ENCODE assay signal across 13 cellular contexts in the genomic region with DNA sequence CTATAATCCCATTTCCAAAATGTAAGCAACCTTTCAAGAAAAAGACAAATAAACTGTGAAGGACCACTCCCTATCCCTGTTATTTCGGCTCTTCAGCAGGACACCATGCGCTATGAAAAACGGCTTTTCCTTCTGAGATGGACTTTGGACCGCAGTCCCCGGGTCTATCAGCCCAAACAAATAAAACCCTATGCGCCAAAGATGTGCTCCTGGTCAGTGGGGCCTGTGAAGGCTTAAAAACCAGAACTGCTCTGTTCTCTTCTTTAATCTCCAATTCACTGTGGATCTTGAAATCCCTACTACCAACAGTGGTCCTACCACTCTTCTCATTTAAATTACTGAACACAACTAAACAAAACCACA. TPM values are rescaled to one million over a fixed set of nuclear protein-coding genes. Genes with fewer than 3 reads are reported as not detected.
DNase-seq lines count a peak whose midpoint lies in the region; ATAC-seq, FAIRE-seq and TF ChIP-seq lines count a peak whose summit lies in the region.
"Had no signal": no experiment of that assay in that cellular context is flagged by ENCODE, and none has a peak within 500 bp of the region (broad histone marks: within the 10 kb centered on the region; RNA-seq: fewer than 3 reads in every experiment).

No MANE protein-coding gene starts in this region.

- no peak overlapping the region for H3K4me3 Mint-ChIP-seq in activated T-cell treated with anti-CD3 and anti-CD28 coated beads, Interleukin-2, amount 50 U/mL, for 24 hours
- no peak overlapping the region for H3K4me3 Mint-ChIP-seq in activated T-cell treated with anti-CD3 and anti-CD28 coated beads, Interleukin-2, amount 50 U/mL, for 4 hours
- H3K4me3 Mint-ChIP-seq in stimulated activated naive CD8-positive, alpha-beta T cell treated with anti-CD3 and anti-CD28 coated beads, Interleukin-15, amount 100 ng/mL, for 72 hours = no peak overlapping the region

- H3K4me1 ChIP-seq in Panc1 (ENCODE audit: control insufficient read depth, insufficient read depth, low read length) (peaks cover 46% of the 10 kb centered on the region), HepG2 (ENCODE audit: insufficient read depth, low read length) (peaks cover 76% of the 10 kb centered on the region), adrenal gland (replicated peaks in 1 of 2) (peaks cover 32 to 60% of the 10 kb centered on the region in 2 donors)

- H2AFZ ChIP-seq in HepG2 (ENCODE audit: low read length) = no peak overlapping the region

- no peaks in the 10 kb centered on the region; the same call in 1 of the 2 replicates for H4K20me1 ChIP-seq in HepG2 (ENCODE audit: insufficient read depth, low read length)

- no peaks in the 10 kb centered on the region for H3K9me3 ChIP-seq in Panc1 (ENCODE audit: control insufficient read depth, insufficient read depth, low read depth, low read length)
- no peaks in the 10 kb centered on the region for H3K9me3 ChIP-seq in HepG2 (ENCODE audit: low read length)
- H3K9me3 ChIP-seq in adrenal gland (replicated peaks in 1 of 3) = no peaks in the 10 kb centered on the region
- H3K9me3 ChIP-seq: SK-N-SH had no signal

- ATAC-seq in activated T-cell treated with anti-CD3 and anti-CD28 coated beads, Interleukin-2, amount 50 U/mL, for 4 hours = no peak
- ATAC-seq in Panc1 (no peak), HepG2 (peak; percentile 20)
- no peak for ATAC-seq in stimulated activated naive CD8-positive, alpha-beta T cell treated with anti-CD3 and anti-CD28 coated beads, Interleukin-15, amount 100 ng/mL, for 72 hours
- ATAC-seq in activated CD4-positive, CD25-positive, alpha-beta regulatory T cell treated with anti-CD3 and anti-CD28 coated beads, Interleukin-2, amount 50 U/mL, for 24 hours = no peak

- peak overlapping the region; percentile 63 for H3K4me2 ChIP-seq in HepG2 (ENCODE audit: low read depth, low read length)
- H3K4me2 ChIP-seq: SK-N-SH had no signal

- peaks cover 28% of the 10 kb centered on the region for H3K36me3 Mint-ChIP-seq in activated T-cell treated with anti-CD3 and anti-CD28 coated beads, Interleukin-2, amount 50 U/mL, for 24 hours (ENCODE audit: low read depth)
- peaks cover 3% of the 10 kb centered on the region for H3K36me3 Mint-ChIP-seq in activated T-cell treated with anti-CD3 and anti-CD28 coated beads, Interleukin-2, amount 50 U/mL, for 4 hours (ENCODE audit: insufficient read depth)

- H3K27ac Mint-ChIP-seq in activated T-cell treated with anti-CD3 and anti-CD28 coated beads, Interleukin-2, amount 50 U/mL, for 24 hours = peak overlapping the region; percentile 76
- H3K27ac Mint-ChIP-seq in stimulated activated naive CD8-positive, alpha-beta T cell treated with anti-CD3 and anti-CD28 coated beads, Interleukin-15, amount 100 ng/mL, for 72 hours = peak overlapping the region; percentile 72 to 80

- H3K4me3 ChIP-seq in Panc1 (ENCODE audit: low read depth in 2 of 2, low read length in 2 of 2) = no peak overlapping the region
- H3K4me3 ChIP-seq in HepG2 (replicated peaks in 1 of 3; ENCODE audit: insufficient read depth in 1 of 3, low read depth in 2 of 3, low read length in 3 of 3) = peak overlapping the region in 2 of 3 experiments; percentile 19 to 22; a peak in 1 of 6 replicates
- H3K4me3 ChIP-seq in adrenal gland = no peak overlapping the region

- H3K36me3 ChIP-seq in Panc1 (ENCODE audit: control insufficient read depth, insufficient read depth, low read length) (no peaks in the 10 kb centered on the region), HepG2 (replicated peaks in 1 of 2; ENCODE audit: control insufficient read depth in 1 of 2, insufficient read depth in 2 of 2, low read length in 2 of 2) (no peaks in the 10 kb centered on the region), adrenal gland (replicated peaks in 1 of 2) (no peaks in the 10 kb centered on the region)

- H3K4me1 Mint-ChIP-seq in activated T-cell treated with anti-CD3 and anti-CD28 coated beads, Interleukin-2, amount 50 U/mL, for 24 hours (ENCODE audit: low read depth) = peaks cover 94% of the 10 kb centered on the region
- peaks cover 92% of the 10 kb centered on the region for H3K4me1 Mint-ChIP-seq in activated T-cell treated with anti-CD3 and anti-CD28 coated beads, Interleukin-2, amount 50 U/mL, for 4 hours (ENCODE audit: low read depth)
- peaks cover 88% of the 10 kb centered on the region for H3K4me1 Mint-ChIP-seq in stimulated activated naive CD8-positive, alpha-beta T cell treated with anti-CD3 and anti-CD28 coated beads, Interleukin-15, amount 100 ng/mL, for 72 hours

- BruUV-seq in Panc1 (replicated peaks; lab: Mats Ljungman, UMichigan) (no TSS peak), HepG2 (replicated peaks; lab: Mats Ljungman, UMichigan) (no TSS peak)

- peak; percentile 92 for FAIRE-seq in HepG2 (lab: Jason Lieb, UNC)
- FAIRE-seq: frontal cortex had no signal

- TF ChIP-seq RAD21 in HepG2 (CRISPR knock-in tag; IDR thresholded peaks at IDR 0.05) = no peak

- in situ Hi-C loops in Panc1 (cut with HindIII; ENCODE audit: low pct_unique_long_range_greater_than_20kb, low sequenced_read_pairs) = no loop called here
- in situ Hi-C loops in HepG2 (cut with HindIII; ENCODE audit: extremely low pct_ligation_motif_present, low pct_unique_long_range_greater_than_20kb) = no loop called here

- WGBS in HepG2 (ENCODE audit: low lambda C conversion rate) = under 1% methylated on average over 6 of the region's 6 CpGs
- WGBS in adrenal gland, 4 donors = 89 to 97% (median 93%) methylated on average over 6 of the region's 6 CpGs

- TF ChIP-seq CTCF in Panc1 (IDR thresholded peaks at IDR 0.05) = no peak
- TF ChIP-seq CTCF in HepG2 (CRISPR knock-in tag; IDR thresholded peaks at IDR 0.05) = no peak
- TF ChIP-seq CTCF in adrenal gland (IDR thresholded peaks at IDR 0.05) = no peak

- POLR2A ChIA-PET in Panc1 (lab: Charles Lee) (no interaction called here), HepG2 (lab: Yijun Ruan, JAX) (no interaction called here)

- TF ChIP-seq POLR2A in HepG2 (IDR thresholded peaks at IDR 0.05; ENCODE audit: insufficient read depth in 1 of 2, low read depth in 2 of 2, low read length in 2 of 2) (no peak), adrenal gland (IDR thresholded peaks at IDR 0.05) (no peak)

- CTCF ChIA-PET in Panc1 (lab: Charles Lee) = no interaction called here
- CTCF ChIA-PET in HepG2 (lab: Yijun Ruan, JAX; ENCODE audit: low intra/inter-chr PET ratio, low total read pairs) = interaction anchor here (2.5 kb wide), 1 partner anchor 33 kb away, joined by 10 read pairs; the partner anchor contains the start of gene RAPGEF1

- TF ChIP-seq EP300 in HepG2 (IDR thresholded peaks at IDR 0.05; ENCODE audit: low read depth in 2 of 2, low read length in 2 of 2) = peak in 1 of 2 experiments; percentile 1; a peak in 1 of 4 replicates
- TF ChIP-seq EP300 in HepG2 (CRISPR knock-in tag; IDR thresholded peaks at IDR 0.05; ENCODE audit: borderline replicate concordance) = no peak

- H3K9me3 Mint-ChIP-seq in activated T-cell treated with anti-CD3 and anti-CD28 coated beads, Interleukin-2, amount 50 U/mL, for 24 hours = no peaks in the 10 kb centered on the region
- no peaks in the 10 kb centered on the region for H3K9me3 Mint-ChIP-seq in activated T-cell treated with anti-CD3 and anti-CD28 coated beads, Interleukin-2, amount 50 U/mL, for 4 hours
- no peaks in the 10 kb centered on the region for H3K9me3 Mint-ChIP-seq in stimulated activated naive CD8-positive, alpha-beta T cell treated with anti-CD3 and anti-CD28 coated beads, Interleukin-15, amount 100 ng/mL, for 72 hours

- intact Hi-C loops in Panc1 (cut with micrococcal nuclease; ENCODE audit: unreplicated experiment) (no loop called here), HepG2 (cut with micrococcal nuclease; ENCODE audit: unreplicated experiment) (no loop called here), adrenal gland (cut with DNase I) (no loop called here)

- peak overlapping the region; percentile 1; the same call in 1 of the 2 replicates for H3K27ac ChIP-seq in Panc1 (ENCODE audit: low read length)
- peak overlapping the region; percentile 79 for H3K27ac ChIP-seq in HepG2 (ENCODE audit: extremely low read length, insufficient read depth, low read length)
- H3K27ac ChIP-seq in adrenal gland = peak overlapping the region in 2 of 5 donors; percentile 89 to 91

- H3K9ac ChIP-seq in HepG2 (ENCODE audit: insufficient read depth, low read depth, low read length) = no peak overlapping the region; the same call in 1 of the 2 replicates
- H3K9ac ChIP-seq: SK-N-SH had no signal

- no peaks in the 10 kb centered on the region for H3K27me3 ChIP-seq in Panc1 (ENCODE audit: control insufficient read depth, insufficient read depth, low read length)
- H3K27me3 ChIP-seq in HepG2 (ENCODE audit: control insufficient read depth in 1 of 2, insufficient read depth in 2 of 2, low read length in 2 of 2) = no peaks in the 10 kb centered on the region
- no peaks in the 10 kb centered on the region for H3K27me3 ChIP-seq in adrenal gland

- H3K27me3 Mint-ChIP-seq in activated T-cell treated with anti-CD3 and anti-CD28 coated beads, Interleukin-2, amount 50 U/mL, for 24 hours = no peaks in the 10 kb centered on the region
- H3K27me3 Mint-ChIP-seq in activated T-cell treated with anti-CD3 and anti-CD28 coated beads, Interleukin-2, amount 50 U/mL, for 4 hours (ENCODE audit: low read depth) = no peaks in the 10 kb centered on the region
- H3K27me3 Mint-ChIP-seq in stimulated activated naive CD8-positive, alpha-beta T cell treated with anti-CD3 and anti-CD28 coated beads, Interleukin-15, amount 100 ng/mL, for 72 hours = no peaks in the 10 kb centered on the region

- H3K79me2 ChIP-seq in HepG2 (ENCODE audit: insufficient read depth, low read length) = peaks cover 54% of the 10 kb centered on the region

- DNase-seq in activated T-cell treated with anti-CD3 and anti-CD28 coated beads, Interleukin-2, amount 50 U/mL, for 24 hours = no peak
- no peak for DNase-seq in activated T-cell treated with anti-CD3 and anti-CD28 coated beads, Interleukin-2, amount 50 U/mL, for 4 hours
- DNase-seq in Panc1 (ENCODE audit: low read depth, low spot score) (no peak), HepG2 (ENCODE audit: low spot score) (peak; percentile 74), adrenal gland (no peak), mucosa of gallbladder (ENCODE audit: low spot score) (no peak)
- no peak for DNase-seq in stimulated activated naive CD8-positive, alpha-beta T cell treated with anti-CD3 and anti-CD28 coated beads, Interleukin-15, amount 100 ng/mL, for 72 hours
- DNase-seq: activated CD4-positive, alpha-beta T cell treated with anti-CD3 and anti-CD28 coated beads for 4 hours; activated naive CD4-positive, alpha-beta T cell treated with anti-CD3 and anti-CD28 coated beads, Interleukin-2, amount 50 U/mL, for 16 hours; NCI-H748 treated with DMSO at 0.1 percent for 48 hours; SK-N-SH had no signal

RNA-seq across cellular contexts. Expression of gene RAPGEF1, which starts 33.3 kb away (rescaled TPM):
- 100 to 1,000 TPM; 106 to 120 (median 111) TPM for total RNA-seq in activated T-cell treated with anti-CD3 and anti-CD28 coated beads, Interleukin-2, amount 50 U/mL, for 4 hours
- total RNA-seq in Panc1 (2021; ENCODE audit: unreplicated experiment) (86.8 TPM), HepG2 (2016; rRNA removed; fragmentation: Illumina TruSeq; extraction: Trizol) (21.2 and 21.7 TPM in 2 replicates), adrenal gland (100 to 1,000 TPM in 1 of 8 donors, 10 to 100 TPM in 7; 38.6 to 136 (median 61.2) TPM), mucosa of gallbladder (75.9 TPM)
- 57.8 TPM for polyA plus RNA-seq in Panc1 (2012; ENCODE audit: insufficient read length)
- total RNA-seq in HepG2 (2016; cell fraction: cytosol; rRNA removed; fragmentation: Illumina TruSeq; extraction: Trizol; ENCODE audit: low read depth) = 6.1 and 9.4 TPM in 2 replicates
- total RNA-seq in HepG2 (2016; cell fraction: insoluble cytoplasmic fraction; rRNA removed; fragmentation: Illumina TruSeq; extraction: Trizol) = 17.2 and 20.5 TPM in 2 replicates
- 22.7 and 23.5 TPM in 2 replicates for total RNA-seq in HepG2 (2016; cell fraction: membrane; rRNA removed; fragmentation: Illumina TruSeq; extraction: Trizol)
- total RNA-seq in HepG2 (2016; cell fraction: nucleus; rRNA removed; fragmentation: Illumina TruSeq; extraction: Trizol) = 15.4 and 18.1 TPM in 2 replicates
- polyA plus RNA-seq in HepG2 (2011; rRNA removed) (38.9 and 46.6 TPM in 2 replicates), adrenal gland (10 to 100 TPM; 14.5 to 48.7 (median 26.9) TPM)
- 29.9 and 30.8 TPM in 2 replicates for polyA plus RNA-seq in HepG2 (2011; cell fraction: cytosol; rRNA removed)
- 38.0 and 38.2 TPM in 2 replicates for polyA plus RNA-seq in HepG2 (2011; cell fraction: nucleus; rRNA removed)
- 36.7 and 38.5 TPM in 2 replicates for polyA plus RNA-seq in HepG2 (2012)
- 2.1 and 3.2 TPM in 2 replicates for polyA plus RNA-seq in HepG2 (2016; cell fraction: cytosol; fragmentation: Illumina TruSeq; extraction: Trizol; ENCODE audit: low read depth)
- polyA plus RNA-seq in HepG2 (2016; cell fraction: insoluble cytoplasmic fraction; fragmentation: Illumina TruSeq; extraction: Trizol; ENCODE audit: low read depth) = 16.9 and 24.5 TPM in 2 replicates
- 15.6 and 18.4 TPM in 2 replicates for polyA plus RNA-seq in HepG2 (2016; cell fraction: membrane; fragmentation: Illumina TruSeq; extraction: Trizol; ENCODE audit: low read depth)
- 22.7 and 25.7 TPM in 2 replicates for polyA plus RNA-seq in HepG2 (2016; cell fraction: nucleus; fragmentation: Illumina TruSeq; extraction: Trizol; ENCODE audit: insufficient read depth, low read depth)
- 31.8 and 52.5 TPM in 2 replicates for polyA minus RNA-seq in HepG2 (2011; rRNA and poly(A)+ RNA removed; ENCODE audit: low replicate concordance)
- polyA minus RNA-seq in HepG2 (2011; cell fraction: cytosol; rRNA and poly(A)+ RNA removed) = 25.4 and 30.6 TPM in 2 replicates
- 18.2 and 24.7 TPM in 2 replicates for polyA minus RNA-seq in HepG2 (2011; cell fraction: nucleus; rRNA and poly(A)+ RNA removed)

Comparison
In these comparisons a context has a peak if more than half of its experiments do, and no peak if none do; other contexts are left out.
1. H3K4me3 ChIP-seq: peak in HepG2 (2 of 3); none in Panc1 (0 of 2) and adrenal gland (0 of 4).